Comparison of ENCODE assay signal across 1 cellular context in the genomic region with DNA sequence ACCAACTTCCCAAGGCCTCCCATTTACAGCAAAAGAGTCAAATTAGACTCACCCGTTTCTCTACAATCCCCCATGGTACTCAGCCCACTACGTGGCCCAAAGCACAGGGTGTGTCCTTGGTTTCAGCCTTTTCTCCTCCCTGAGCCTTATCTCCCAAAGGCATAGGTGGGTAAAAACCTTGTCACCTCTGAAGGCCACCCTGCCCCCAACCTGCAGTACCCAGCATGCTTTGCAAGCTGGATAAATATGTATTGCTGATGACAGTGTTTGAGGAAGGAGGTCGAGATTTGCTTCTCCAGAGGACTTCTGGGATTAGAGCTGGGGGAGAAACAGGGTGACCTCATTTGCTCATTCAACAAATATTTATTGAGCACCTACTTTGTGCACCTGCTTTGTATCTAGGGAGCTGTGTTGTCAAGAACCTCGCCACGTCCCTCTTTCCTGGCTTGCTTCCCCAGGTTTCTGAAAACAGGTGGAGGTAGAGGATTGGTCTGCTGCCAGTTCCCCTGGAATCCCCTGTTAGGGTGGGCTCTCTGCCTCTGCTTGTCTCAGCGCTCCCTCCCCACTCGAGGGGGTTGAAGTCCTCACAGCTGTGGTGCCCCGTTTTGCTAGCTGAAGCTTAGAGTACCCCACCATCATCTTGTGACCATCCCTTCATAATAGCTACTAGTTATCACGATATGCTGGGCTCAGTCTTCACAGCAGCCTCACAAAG.
TF ChIP-seq lines count a peak whose summit lies in the region.

No MANE protein-coding gene starts in this region.

TF ChIP-seq in HepG2, 621 proteins besides CTCF, POLR2A, EP300 and RAD21 (continued from another document and continues in another):
- TF ChIP-seq, protein P1, sequence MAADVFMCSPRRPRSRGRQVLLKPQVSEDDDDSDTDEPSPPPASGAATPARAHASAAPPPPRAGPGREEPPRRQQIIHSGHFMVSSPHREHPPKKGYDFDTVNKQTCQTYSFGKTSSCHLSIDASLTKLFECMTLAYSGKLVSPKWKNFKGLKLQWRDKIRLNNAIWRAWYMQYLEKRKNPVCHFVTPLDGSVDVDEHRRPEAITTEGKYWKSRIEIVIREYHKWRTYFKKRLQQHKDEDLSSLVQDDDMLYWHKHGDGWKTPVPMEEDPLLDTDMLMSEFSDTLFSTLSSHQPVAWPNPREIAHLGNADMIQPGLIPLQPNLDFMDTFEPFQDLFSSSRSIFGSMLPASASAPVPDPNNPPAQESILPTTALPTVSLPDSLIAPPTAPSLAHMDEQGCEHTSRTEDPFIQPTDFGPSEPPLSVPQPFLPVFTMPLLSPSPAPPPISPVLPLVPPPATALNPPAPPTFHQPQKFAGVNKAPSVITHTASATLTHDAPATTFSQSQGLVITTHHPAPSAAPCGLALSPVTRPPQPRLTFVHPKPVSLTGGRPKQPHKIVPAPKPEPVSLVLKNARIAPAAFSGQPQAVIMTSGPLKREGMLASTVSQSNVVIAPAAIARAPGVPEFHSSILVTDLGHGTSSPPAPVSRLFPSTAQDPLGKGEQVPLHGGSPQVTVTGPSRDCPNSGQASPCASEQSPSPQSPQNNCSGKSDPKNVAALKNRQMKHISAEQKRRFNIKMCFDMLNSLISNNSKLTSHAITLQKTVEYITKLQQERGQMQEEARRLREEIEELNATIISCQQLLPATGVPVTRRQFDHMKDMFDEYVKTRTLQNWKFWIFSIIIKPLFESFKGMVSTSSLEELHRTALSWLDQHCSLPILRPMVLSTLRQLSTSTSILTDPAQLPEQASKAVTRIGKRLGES (CRISPR knock-in tag; IDR thresholded peaks at IDR 0.05; ENCODE audit: borderline replicate concordance), result no peak
- no peak for TF ChIP-seq PHB2 (IDR thresholded peaks at IDR 0.05; ENCODE audit: partially characterized antibody)
- no peak for TF ChIP-seq AHR (CRISPR knock-in tag; IDR thresholded peaks at IDR 0.05)
- TF ChIP-seq NR2F6 (IDR thresholded peaks at IDR 0.05), result peak; percentile 71
- TF ChIP-seq NR2F6 (CRISPR knock-in tag; IDR thresholded peaks at IDR 0.05), result peak; percentile 88
- no peak for TF ChIP-seq ZBTB7A (CRISPR knock-in tag; IDR thresholded peaks at IDR 0.05)
- no peak for TF ChIP-seq BORCS8-MEF2B (CRISPR knock-in tag; IDR thresholded peaks at IDR 0.05)
- no peak for TF ChIP-seq ZSCAN9 (CRISPR knock-in tag; IDR thresholded peaks at IDR 0.05; ENCODE audit: borderline replicate concordance)
- TF ChIP-seq ZNF724P (CRISPR knock-in tag; IDR thresholded peaks at IDR 0.05; ENCODE audit: borderline replicate concordance), result no peak
- TF ChIP-seq SAFB2 (CRISPR knock-in tag; IDR thresholded peaks at IDR 0.05; ENCODE audit: borderline replicate concordance, low read depth), result no peak
- no peak for TF ChIP-seq KDM5A (IDR thresholded peaks at IDR 0.05; ENCODE audit: borderline replicate concordance, low read length)
- TF ChIP-seq U2AF2 (IDR thresholded peaks at IDR 0.05; ENCODE audit: low read depth, low read length), result no peak
- TF ChIP-seq ZNF780A (CRISPR knock-in tag; IDR thresholded peaks at IDR 0.05), result no peak
- TF ChIP-seq KDM4B (CRISPR knock-in tag; IDR thresholded peaks at IDR 0.05), result no peak
- no peak for TF ChIP-seq ZBTB21 (CRISPR knock-in tag; IDR thresholded peaks at IDR 0.05)
- peak; percentile 57; the same call in 1 of the 2 replicates for TF ChIP-seq YEATS4 (CRISPR knock-in tag; IDR thresholded peaks at IDR 0.05; ENCODE audit: borderline replicate concordance)
- no peak for TF ChIP-seq SOX5 (CRISPR knock-in tag; IDR thresholded peaks at IDR 0.05; ENCODE audit: borderline replicate concordance)
- no peak for TF ChIP-seq ZFP41 (CRISPR knock-in tag; IDR thresholded peaks at IDR 0.05; ENCODE audit: borderline replicate concordance)
- no peak for TF ChIP-seq ZNF510 (CRISPR knock-in tag; IDR thresholded peaks at IDR 0.05; ENCODE audit: low read depth)
- no peak for TF ChIP-seq ZNF343 (CRISPR knock-in tag; IDR thresholded peaks at IDR 0.05)
- no peak; the same call in 1 of the 2 replicates for TF ChIP-seq RXRA (CRISPR knock-in tag; IDR thresholded peaks at IDR 0.05)
- TF ChIP-seq, protein P2, sequence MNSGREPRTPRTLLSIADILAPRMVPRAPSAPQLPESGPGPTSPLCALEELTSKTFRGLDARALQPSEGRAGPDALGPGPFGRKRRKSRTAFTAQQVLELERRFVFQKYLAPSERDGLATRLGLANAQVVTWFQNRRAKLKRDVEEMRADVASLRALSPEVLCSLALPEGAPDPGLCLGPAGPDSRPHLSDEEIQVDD (CRISPR knock-in tag; IDR thresholded peaks at IDR 0.05; ENCODE audit: borderline replicate concordance), result no peak
- no peak for TF ChIP-seq ZNF777 (CRISPR knock-in tag; IDR thresholded peaks at IDR 0.05)
- TF ChIP-seq HNF4A (CRISPR knock-in tag; IDR thresholded peaks at IDR 0.05), result peak; percentile 65
- TF ChIP-seq, protein P3, sequence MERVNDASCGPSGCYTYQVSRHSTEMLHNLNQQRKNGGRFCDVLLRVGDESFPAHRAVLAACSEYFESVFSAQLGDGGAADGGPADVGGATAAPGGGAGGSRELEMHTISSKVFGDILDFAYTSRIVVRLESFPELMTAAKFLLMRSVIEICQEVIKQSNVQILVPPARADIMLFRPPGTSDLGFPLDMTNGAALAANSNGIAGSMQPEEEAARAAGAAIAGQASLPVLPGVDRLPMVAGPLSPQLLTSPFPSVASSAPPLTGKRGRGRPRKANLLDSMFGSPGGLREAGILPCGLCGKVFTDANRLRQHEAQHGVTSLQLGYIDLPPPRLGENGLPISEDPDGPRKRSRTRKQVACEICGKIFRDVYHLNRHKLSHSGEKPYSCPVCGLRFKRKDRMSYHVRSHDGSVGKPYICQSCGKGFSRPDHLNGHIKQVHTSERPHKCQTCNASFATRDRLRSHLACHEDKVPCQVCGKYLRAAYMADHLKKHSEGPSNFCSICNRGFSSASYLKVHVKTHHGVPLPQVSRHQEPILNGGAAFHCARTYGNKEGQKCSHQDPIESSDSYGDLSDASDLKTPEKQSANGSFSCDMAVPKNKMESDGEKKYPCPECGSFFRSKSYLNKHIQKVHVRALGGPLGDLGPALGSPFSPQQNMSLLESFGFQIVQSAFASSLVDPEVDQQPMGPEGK (CRISPR knock-in tag; IDR thresholded peaks at IDR 0.05), result peak; percentile 85
- no peak for TF ChIP-seq ZNF44 (CRISPR knock-in tag; IDR thresholded peaks at IDR 0.05)
- TF ChIP-seq ZNF773 (CRISPR knock-in tag; IDR thresholded peaks at IDR 0.05; ENCODE audit: borderline replicate concordance), result no peak
- no peak for TF ChIP-seq KMT2A (CRISPR knock-in tag; IDR thresholded peaks at IDR 0.05)
- TF ChIP-seq, protein P4, sequence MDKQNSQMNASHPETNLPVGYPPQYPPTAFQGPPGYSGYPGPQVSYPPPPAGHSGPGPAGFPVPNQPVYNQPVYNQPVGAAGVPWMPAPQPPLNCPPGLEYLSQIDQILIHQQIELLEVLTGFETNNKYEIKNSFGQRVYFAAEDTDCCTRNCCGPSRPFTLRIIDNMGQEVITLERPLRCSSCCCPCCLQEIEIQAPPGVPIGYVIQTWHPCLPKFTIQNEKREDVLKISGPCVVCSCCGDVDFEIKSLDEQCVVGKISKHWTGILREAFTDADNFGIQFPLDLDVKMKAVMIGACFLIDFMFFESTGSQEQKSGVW (CRISPR knock-in tag; IDR thresholded peaks at IDR 0.05; ENCODE audit: borderline replicate concordance), result no peak
- TF ChIP-seq ZSCAN20 (CRISPR knock-in tag; IDR thresholded peaks at IDR 0.05; ENCODE audit: borderline replicate concordance), result no peak
- peak; percentile 64; the same call in 1 of the 2 replicates for TF ChIP-seq HOXA3 (CRISPR knock-in tag; IDR thresholded peaks at IDR 0.05)
- TF ChIP-seq, protein P5, sequence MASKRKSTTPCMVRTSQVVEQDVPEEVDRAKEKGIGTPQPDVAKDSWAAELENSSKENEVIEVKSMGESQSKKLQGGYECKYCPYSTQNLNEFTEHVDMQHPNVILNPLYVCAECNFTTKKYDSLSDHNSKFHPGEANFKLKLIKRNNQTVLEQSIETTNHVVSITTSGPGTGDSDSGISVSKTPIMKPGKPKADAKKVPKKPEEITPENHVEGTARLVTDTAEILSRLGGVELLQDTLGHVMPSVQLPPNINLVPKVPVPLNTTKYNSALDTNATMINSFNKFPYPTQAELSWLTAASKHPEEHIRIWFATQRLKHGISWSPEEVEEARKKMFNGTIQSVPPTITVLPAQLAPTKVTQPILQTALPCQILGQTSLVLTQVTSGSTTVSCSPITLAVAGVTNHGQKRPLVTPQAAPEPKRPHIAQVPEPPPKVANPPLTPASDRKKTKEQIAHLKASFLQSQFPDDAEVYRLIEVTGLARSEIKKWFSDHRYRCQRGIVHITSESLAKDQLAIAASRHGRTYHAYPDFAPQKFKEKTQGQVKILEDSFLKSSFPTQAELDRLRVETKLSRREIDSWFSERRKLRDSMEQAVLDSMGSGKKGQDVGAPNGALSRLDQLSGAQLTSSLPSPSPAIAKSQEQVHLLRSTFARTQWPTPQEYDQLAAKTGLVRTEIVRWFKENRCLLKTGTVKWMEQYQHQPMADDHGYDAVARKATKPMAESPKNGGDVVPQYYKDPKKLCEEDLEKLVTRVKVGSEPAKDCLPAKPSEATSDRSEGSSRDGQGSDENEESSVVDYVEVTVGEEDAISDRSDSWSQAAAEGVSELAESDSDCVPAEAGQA (IDR thresholded peaks at IDR 0.05; ENCODE audit: low read depth), result no peak
- TF ChIP-seq, protein P5 (CRISPR knock-in tag; IDR thresholded peaks at IDR 0.05; ENCODE audit: borderline replicate concordance), result no peak
- TF ChIP-seq ELF4 (CRISPR knock-in tag; IDR thresholded peaks at IDR 0.05; ENCODE audit: borderline replicate concordance), result no peak
- TF ChIP-seq TEAD2 (CRISPR knock-in tag; IDR thresholded peaks at IDR 0.05), result no peak
- no peak for TF ChIP-seq HOXD1 (CRISPR knock-in tag; IDR thresholded peaks at IDR 0.05)
- no peak for TF ChIP-seq ZNF616 (CRISPR knock-in tag; IDR thresholded peaks at IDR 0.05; ENCODE audit: low read depth)
- TF ChIP-seq, protein P6, sequence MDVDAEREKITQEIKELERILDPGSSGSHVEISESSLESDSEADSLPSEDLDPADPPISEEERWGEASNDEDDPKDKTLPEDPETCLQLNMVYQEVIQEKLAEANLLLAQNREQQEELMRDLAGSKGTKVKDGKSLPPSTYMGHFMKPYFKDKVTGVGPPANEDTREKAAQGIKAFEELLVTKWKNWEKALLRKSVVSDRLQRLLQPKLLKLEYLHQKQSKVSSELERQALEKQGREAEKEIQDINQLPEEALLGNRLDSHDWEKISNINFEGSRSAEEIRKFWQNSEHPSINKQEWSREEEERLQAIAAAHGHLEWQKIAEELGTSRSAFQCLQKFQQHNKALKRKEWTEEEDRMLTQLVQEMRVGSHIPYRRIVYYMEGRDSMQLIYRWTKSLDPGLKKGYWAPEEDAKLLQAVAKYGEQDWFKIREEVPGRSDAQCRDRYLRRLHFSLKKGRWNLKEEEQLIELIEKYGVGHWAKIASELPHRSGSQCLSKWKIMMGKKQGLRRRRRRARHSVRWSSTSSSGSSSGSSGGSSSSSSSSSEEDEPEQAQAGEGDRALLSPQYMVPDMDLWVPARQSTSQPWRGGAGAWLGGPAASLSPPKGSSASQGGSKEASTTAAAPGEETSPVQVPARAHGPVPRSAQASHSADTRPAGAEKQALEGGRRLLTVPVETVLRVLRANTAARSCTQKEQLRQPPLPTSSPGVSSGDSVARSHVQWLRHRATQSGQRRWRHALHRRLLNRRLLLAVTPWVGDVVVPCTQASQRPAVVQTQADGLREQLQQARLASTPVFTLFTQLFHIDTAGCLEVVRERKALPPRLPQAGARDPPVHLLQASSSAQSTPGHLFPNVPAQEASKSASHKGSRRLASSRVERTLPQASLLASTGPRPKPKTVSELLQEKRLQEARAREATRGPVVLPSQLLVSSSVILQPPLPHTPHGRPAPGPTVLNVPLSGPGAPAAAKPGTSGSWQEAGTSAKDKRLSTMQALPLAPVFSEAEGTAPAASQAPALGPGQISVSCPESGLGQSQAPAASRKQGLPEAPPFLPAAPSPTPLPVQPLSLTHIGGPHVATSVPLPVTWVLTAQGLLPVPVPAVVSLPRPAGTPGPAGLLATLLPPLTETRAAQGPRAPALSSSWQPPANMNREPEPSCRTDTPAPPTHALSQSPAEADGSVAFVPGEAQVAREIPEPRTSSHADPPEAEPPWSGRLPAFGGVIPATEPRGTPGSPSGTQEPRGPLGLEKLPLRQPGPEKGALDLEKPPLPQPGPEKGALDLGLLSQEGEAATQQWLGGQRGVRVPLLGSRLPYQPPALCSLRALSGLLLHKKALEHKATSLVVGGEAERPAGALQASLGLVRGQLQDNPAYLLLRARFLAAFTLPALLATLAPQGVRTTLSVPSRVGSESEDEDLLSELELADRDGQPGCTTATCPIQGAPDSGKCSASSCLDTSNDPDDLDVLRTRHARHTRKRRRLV (CRISPR knock-in tag; IDR thresholded peaks at IDR 0.05), result no peak; the same call in 1 of the 2 replicates
- no peak for TF ChIP-seq HHEX (CRISPR knock-in tag; IDR thresholded peaks at IDR 0.05)
- TF ChIP-seq, protein P7, sequence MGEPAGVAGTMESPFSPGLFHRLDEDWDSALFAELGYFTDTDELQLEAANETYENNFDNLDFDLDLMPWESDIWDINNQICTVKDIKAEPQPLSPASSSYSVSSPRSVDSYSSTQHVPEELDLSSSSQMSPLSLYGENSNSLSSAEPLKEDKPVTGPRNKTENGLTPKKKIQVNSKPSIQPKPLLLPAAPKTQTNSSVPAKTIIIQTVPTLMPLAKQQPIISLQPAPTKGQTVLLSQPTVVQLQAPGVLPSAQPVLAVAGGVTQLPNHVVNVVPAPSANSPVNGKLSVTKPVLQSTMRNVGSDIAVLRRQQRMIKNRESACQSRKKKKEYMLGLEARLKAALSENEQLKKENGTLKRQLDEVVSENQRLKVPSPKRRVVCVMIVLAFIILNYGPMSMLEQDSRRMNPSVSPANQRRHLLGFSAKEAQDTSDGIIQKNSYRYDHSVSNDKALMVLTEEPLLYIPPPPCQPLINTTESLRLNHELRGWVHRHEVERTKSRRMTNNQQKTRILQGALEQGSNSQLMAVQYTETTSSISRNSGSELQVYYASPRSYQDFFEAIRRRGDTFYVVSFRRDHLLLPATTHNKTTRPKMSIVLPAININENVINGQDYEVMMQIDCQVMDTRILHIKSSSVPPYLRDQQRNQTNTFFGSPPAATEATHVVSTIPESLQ (CRISPR knock-in tag; conservative IDR thresholded peaks at IDR 0.05), result no peak
- TF ChIP-seq POGZ (CRISPR knock-in tag; IDR thresholded peaks at IDR 0.05), result no peak
- TF ChIP-seq ZNF547 (CRISPR knock-in tag; IDR thresholded peaks at IDR 0.05), result no peak
- TF ChIP-seq ZNF746 (CRISPR knock-in tag; IDR thresholded peaks at IDR 0.05), result no peak
- no peak for TF ChIP-seq SYNCRIP (IDR thresholded peaks at IDR 0.05; ENCODE audit: insufficient read depth, low read depth, low read length)
- TF ChIP-seq LCORL (IDR thresholded peaks at IDR 0.05), result no peak
- TF ChIP-seq LCORL (CRISPR knock-in tag; IDR thresholded peaks at IDR 0.05), result peak; percentile 57; the same call in 1 of the 2 replicates
